In genomic region chr1:118217073-118217620, GRCh38 we compare ENCODE assay signal across 23 cellular contexts. TPM values are rescaled to one million over a fixed set of nuclear protein-coding genes. Genes with fewer than 3 reads are reported as not detected.
DNase-seq lines count a peak whose midpoint lies in the region; FAIRE-seq and TF ChIP-seq lines count a peak whose summit lies in the region.
"Had no signal": no experiment of that assay in that cellular context is flagged by ENCODE, and none has a peak within 500 bp of the region (broad histone marks: within the 10 kb centered on the region; RNA-seq: fewer than 3 reads in every experiment).

No MANE protein-coding gene starts in this region.

- CTCF ChIA-PET in GM10248 (lab: Yijun Ruan, JAX) = interaction anchor here (1.4 kb wide), 1 partner anchor 15 kb away, joined by 4 read pairs; no protein-coding TSS in a partner anchor

- TF ChIP-seq CTCF in GM10248 (IDR thresholded peaks at IDR 0.05; ENCODE audit: control extremely low read depth, extremely low read depth, low read depth, missing control alignments) (no peak), WERI-Rb-1 (IDR thresholded peaks at IDR 0.05; ENCODE audit: low read depth, low read length) (no peak)

- no peaks in the 10 kb centered on the region for H3K27me3 ChIP-seq in WERI-Rb-1 (ENCODE audit: insufficient read depth, low read depth, severe bottlenecking)

- POLR2A ChIA-PET in GM10248 (lab: Yijun Ruan, JAX) = no interaction called here

- DNase-seq in A172 (ENCODE audit: low spot score) = peak; percentile 15
- DNase-seq in GDM1 (lab: John Stamatoyannopoulos, UW) = peak; percentile 11
- peak; percentile 39 for DNase-seq in RPMI7951 (ENCODE audit: low read depth)
- peak; percentile 51 for DNase-seq in left kidney (ENCODE audit: low read depth, low spot score)
- no peak for DNase-seq in H54 (ENCODE audit: insufficient read length, low spot score)
- no peak for DNase-seq in GM10248 (ENCODE audit: extremely low spot score)
- no peak for DNase-seq in WERI-Rb-1
- no peak for DNase-seq in activated effector memory CD4-positive, alpha-beta T cell treated with anti-CD3 and anti-CD28 coated beads, Interleukin-2, amount 50 U/mL, for 16 hours
- DNase-seq: ACHN; Calu3; CD4-positive, alpha-beta memory T cell; DMS79 treated with DMSO at 0.1 percent for 48 hours; GOT3; Karpas-422; NCI-H2029; NCI-H2171; NCI-H446; SHP77 treated with DMSO at 0.1 percent for 48 hours had no signal

- no peak for FAIRE-seq in H54 (lab: Jason Lieb, UNC)
- FAIRE-seq: GM12878, GM18507 had no signal

- no peak for TF ChIP-seq POLR2A in H54 (IDR thresholded peaks at IDR 0.05; ENCODE audit: low read depth, low read length)

- H3K4me3 ChIP-seq in WERI-Rb-1 (ENCODE audit: low read depth, low read length) = no peak overlapping the region
- H3K4me3 ChIP-seq: GM12878 had no signal

- no peaks in the 10 kb centered on the region for H3K9me3 ChIP-seq in WERI-Rb-1 (ENCODE audit: severe bottlenecking)

- no peaks in the 10 kb centered on the region for H3K36me3 ChIP-seq in WERI-Rb-1

- no peak overlapping the region for H3K27ac ChIP-seq in WERI-Rb-1

RNA-seq across cellular contexts. Expression of gene SPAG17, which starts 32.1 kb away (rescaled TPM):
- total RNA-seq in A172 (2014; rRNA removed; shearing (Covaris generic)) = 0.05 and 0.12 TPM in 2 replicates
- total RNA-seq in RPMI7951 (2014; rRNA removed; shearing (Covaris generic)) = not detected in 2 replicates
- total RNA-seq: B cell; CD4-positive, alpha-beta memory T cell; GM12878; OCI-LY7; T-helper 1 cell treated with Interleukin-12 subunit alpha and Interleukin-12 subunit beta and Interleukin-4 antibody, amounts not matched to agents 30 ng/mL and 1 ng/mL, for 36 hours had no signal

Comparison
In these comparisons a context has a peak if more than half of its experiments do, and no peak if none do; other contexts are left out.
1. DNase-seq: peak in A172 (single experiment), GDM1 (single experiment), RPMI7951 (single experiment) and left kidney (single experiment); none in H54 (single experiment), GM10248 (single experiment), WERI-Rb-1 (single experiment) and activated effector memory CD4-positive, alpha-beta T cell treated with anti-CD3 and anti-CD28 coated beads, Interleukin-2, amount 50 U/mL, for 16 hours (single experiment).